13 cellular contexts compared by ENCODE assay signal in the genomic region with DNA sequence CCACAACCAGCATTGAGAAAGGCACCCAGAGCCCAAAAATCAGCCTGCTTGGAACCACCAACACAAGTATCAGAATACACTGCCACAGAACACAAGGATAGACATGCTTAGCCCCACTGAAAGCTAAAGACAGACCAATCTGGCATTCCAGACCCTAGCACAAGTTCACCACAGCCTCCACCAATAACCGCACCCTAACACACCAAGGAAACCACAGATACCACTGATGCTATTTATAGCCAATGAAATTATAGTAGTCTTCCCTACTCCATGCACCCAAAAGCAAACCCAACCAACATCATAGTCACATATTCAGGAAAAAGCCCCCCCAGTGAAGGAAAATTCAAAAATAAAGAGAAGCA.
DNase-seq lines count a peak whose midpoint lies in the region; ATAC-seq and TF ChIP-seq lines count a peak whose summit lies in the region.
"Had no signal": no experiment of that assay in that cellular context is flagged by ENCODE, and none has a peak within 500 bp of the region (broad histone marks: within the 10 kb centered on the region; RNA-seq: fewer than 3 reads in every experiment).

No MANE protein-coding gene starts in this region.

- no peak for TF ChIP-seq CTCF in left ventricle myocardium inferior (IDR thresholded peaks at IDR 0.05; ENCODE audit: borderline replicate concordance)

- no peaks in the 10 kb centered on the region for H3K36me3 ChIP-seq in left ventricle myocardium inferior
- H3K36me3 ChIP-seq: thyroid gland had no signal

- H3K4me1 ChIP-seq in left ventricle myocardium inferior: no peaks in the 10 kb centered on the region
- H3K4me1 ChIP-seq: thyroid gland had no signal

- ATAC-seq in GM21619 (IDR thresholded peaks at IDR 0.05; ENCODE audit: unreplicated experiment): peak; percentile 32
- ATAC-seq in HG03342 (IDR thresholded peaks at IDR 0.05; ENCODE audit: unreplicated experiment): peak; percentile 22
- no peak for ATAC-seq in central memory CD8-positive, alpha-beta T cell (replicated peaks; ENCODE audit: extremely low read depth, poor library complexity, severe bottlenecking)
- ATAC-seq in stimulated activated memory B cell treated with anti-CD40 and anti-IgM and Interleukin-4, amounts not matched to agents 10 μg/mL and 1 μg/mL and 100 μg/mL, for 72 hours: no peak

- H3K4me3 ChIP-seq in left ventricle myocardium inferior: no peak overlapping the region
- H3K4me3 ChIP-seq: thyroid gland had no signal

- intact Hi-C loops in left ventricle myocardium inferior (cut with micrococcal nuclease): no loop called here

- H3K27me3 Mint-ChIP-seq in activated CD4-positive, alpha-beta T cell treated with anti-CD3 and anti-CD28 coated beads, Interleukin-2, amount 10 ng/mL, durations not matched to agents 7 days and 5 days: no peaks in the 10 kb centered on the region
- no peaks in the 10 kb centered on the region for H3K27me3 Mint-ChIP-seq in central memory CD8-positive, alpha-beta T cell
- peaks cover 25% of the 10 kb centered on the region for H3K27me3 Mint-ChIP-seq in stimulated activated memory B cell treated with anti-CD40 and anti-IgM and Interleukin-4, amounts not matched to agents 10 μg/mL and 1 μg/mL and 100 μg/mL, for 72 hours

- CTCF ChIA-PET in activated CD4-positive, alpha-beta T cell treated with anti-CD3 and anti-CD28 coated beads, Interleukin-2, amount 10 ng/mL, durations not matched to agents 7 days and 5 days (lab: Charles Lee): no interaction called here

- peaks cover 32% of the 10 kb centered on the region for H3K9me3 Mint-ChIP-seq in activated CD4-positive, alpha-beta T cell treated with anti-CD3 and anti-CD28 coated beads, Interleukin-2, amount 10 ng/mL, durations not matched to agents 7 days and 5 days
- H3K9me3 Mint-ChIP-seq in central memory CD8-positive, alpha-beta T cell: no peaks in the 10 kb centered on the region
- peaks cover 4% of the 10 kb centered on the region for H3K9me3 Mint-ChIP-seq in stimulated activated memory B cell treated with anti-CD40 and anti-IgM and Interleukin-4, amounts not matched to agents 10 μg/mL and 1 μg/mL and 100 μg/mL, for 72 hours
- H3K9me3 Mint-ChIP-seq: HFFc6 had no signal

- peaks cover 22% of the 10 kb centered on the region for H3K4me1 Mint-ChIP-seq in activated CD4-positive, alpha-beta T cell treated with anti-CD3 and anti-CD28 coated beads, Interleukin-2, amount 10 ng/mL, durations not matched to agents 7 days and 5 days
- peaks cover 11% of the 10 kb centered on the region for H3K4me1 Mint-ChIP-seq in central memory CD8-positive, alpha-beta T cell
- peaks cover 11% of the 10 kb centered on the region for H3K4me1 Mint-ChIP-seq in stimulated activated memory B cell treated with anti-CD40 and anti-IgM and Interleukin-4, amounts not matched to agents 10 μg/mL and 1 μg/mL and 100 μg/mL, for 72 hours

- peaks cover 17% of the 10 kb centered on the region for H3K36me3 Mint-ChIP-seq in activated CD4-positive, alpha-beta T cell treated with anti-CD3 and anti-CD28 coated beads, Interleukin-2, amount 10 ng/mL, durations not matched to agents 7 days and 5 days (ENCODE audit: low read depth)
- H3K36me3 Mint-ChIP-seq in central memory CD8-positive, alpha-beta T cell (ENCODE audit: insufficient read depth): no peaks in the 10 kb centered on the region
- H3K36me3 Mint-ChIP-seq in stimulated activated memory B cell treated with anti-CD40 and anti-IgM and Interleukin-4, amounts not matched to agents 10 μg/mL and 1 μg/mL and 100 μg/mL, for 72 hours: no peaks in the 10 kb centered on the region

- no peak overlapping the region for H3K27ac ChIP-seq in left ventricle myocardium inferior (replicated peaks)
- H3K27ac ChIP-seq: thyroid gland had no signal

- POLR2A ChIA-PET in activated CD4-positive, alpha-beta T cell treated with anti-CD3 and anti-CD28 coated beads, Interleukin-2, amount 10 ng/mL, durations not matched to agents 7 days and 5 days (lab: Charles Lee): no interaction called here

- no peaks in the 10 kb centered on the region for H3K27me3 ChIP-seq in left ventricle myocardium inferior (ENCODE audit: low read depth)
- H3K27me3 ChIP-seq: thyroid gland had no signal

- DNase-seq in activated CD4-positive, alpha-beta T cell treated with anti-CD3 and anti-CD28 coated beads, Interleukin-2, amount 10 ng/mL, durations not matched to agents 7 days and 5 days: no peak
- DNase-seq in activated CD4-positive, alpha-beta T cell treated with anti-CD3 and anti-CD28 coated beads for 4 hours: no peak
- no peak for DNase-seq in central memory CD8-positive, alpha-beta T cell (ENCODE audit: low spot score in 2 of 2)
- DNase-seq in left ventricle myocardium inferior: no peak
- DNase-seq in NCI-H2196 treated with DMSO at 0.1 percent for 48 hours (lab: John Stamatoyannopoulos, UW; ENCODE audit: unreplicated experiment): no peak
- DNase-seq: aorta; effector CD8-positive, alpha-beta T cell; HFFc6 had no signal

- peaks cover 14% of the 10 kb centered on the region for H3K9me3 ChIP-seq in left ventricle myocardium inferior (replicated peaks)
- H3K9me3 ChIP-seq: thyroid gland had no signal

- no peak overlapping the region for H3K4me3 Mint-ChIP-seq in activated CD4-positive, alpha-beta T cell treated with anti-CD3 and anti-CD28 coated beads, Interleukin-2, amount 10 ng/mL, durations not matched to agents 7 days and 5 days
- no peak overlapping the region for H3K4me3 Mint-ChIP-seq in central memory CD8-positive, alpha-beta T cell
- H3K4me3 Mint-ChIP-seq in stimulated activated memory B cell treated with anti-CD40 and anti-IgM and Interleukin-4, amounts not matched to agents 10 μg/mL and 1 μg/mL and 100 μg/mL, for 72 hours: no peak overlapping the region
- H3K4me3 Mint-ChIP-seq: HFFc6, nephron had no signal

- H3K27ac Mint-ChIP-seq in activated CD4-positive, alpha-beta T cell treated with anti-CD3 and anti-CD28 coated beads, Interleukin-2, amount 10 ng/mL, durations not matched to agents 7 days and 5 days: peak overlapping the region; percentile 1
- H3K27ac Mint-ChIP-seq in central memory CD8-positive, alpha-beta T cell (ENCODE audit: low read depth): peak overlapping the region; percentile 47
- no peak overlapping the region for H3K27ac Mint-ChIP-seq in stimulated activated memory B cell treated with anti-CD40 and anti-IgM and Interleukin-4, amounts not matched to agents 10 μg/mL and 1 μg/mL and 100 μg/mL, for 72 hours
- H3K27ac Mint-ChIP-seq: HFFc6, nephron had no signal

Comparison
In these comparisons a context has a peak if more than half of its experiments do, and no peak if none do; other contexts are left out.
1. ATAC-seq: peak in GM21619 (single experiment) and HG03342 (single experiment); none in central memory CD8-positive, alpha-beta T cell (single experiment) and stimulated activated memory B cell treated with anti-CD40 and anti-IgM and Interleukin-4, amounts not matched to agents 10 μg/mL and 1 μg/mL and 100 μg/mL, for 72 hours (single experiment).